In the genomic region with DNA sequence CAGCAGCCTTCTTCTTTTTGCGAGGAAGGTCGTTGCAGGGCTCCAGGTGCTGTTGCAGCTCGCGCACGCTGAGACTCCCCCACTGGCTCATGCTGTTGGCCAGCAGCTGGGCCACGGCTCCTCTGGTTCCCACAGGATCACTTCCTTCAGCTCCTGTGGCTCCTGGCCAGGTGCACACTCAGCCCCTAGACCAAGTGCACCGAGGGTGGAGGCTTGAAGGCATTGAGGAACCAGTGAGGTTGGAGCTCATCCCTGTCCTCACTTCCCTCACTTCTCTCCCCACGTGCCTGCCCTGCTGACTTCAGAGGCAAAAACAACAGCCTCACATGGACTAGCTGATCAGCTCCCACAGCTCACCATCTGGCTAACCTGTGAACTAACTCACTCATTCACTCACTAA, we compare ENCODE assay signal across 1 cellular context.
TF ChIP-seq lines count a peak whose summit lies in the region.

No MANE protein-coding gene starts in this region.

TF ChIP-seq in H1, 55 proteins besides CTCF, POLR2A, EP300 and RAD21:
- no peak for TF ChIP-seq TAF7 (optimal IDR thresholded peaks at IDR 0.05; ENCODE audit: borderline replicate concordance, low read depth, low read length)
- no peak for TF ChIP-seq SIN3A (conservative IDR thresholded peaks at IDR 0.05 in 1 of 2, IDR thresholded peaks at IDR 0.05 in 1 of 2; ENCODE audit: low read depth in 1 of 2, low read length in 2 of 2)
- TF ChIP-seq POU5F1 (IDR thresholded peaks at IDR 0.05; ENCODE audit: low read depth, low read length) = no peak
- no peak for TF ChIP-seq BRCA1 (IDR thresholded peaks at IDR 0.05; ENCODE audit: low read depth, low read length)
- TF ChIP-seq HDAC2 (IDR thresholded peaks at IDR 0.05; ENCODE audit: borderline replicate concordance in 1 of 2, low read depth in 2 of 2, low read length in 2 of 2) = no peak
- TF ChIP-seq RFX5 (IDR thresholded peaks at IDR 0.05; ENCODE audit: borderline replicate concordance, low read depth, low read length) = no peak
- TF ChIP-seq TEAD4 (IDR thresholded peaks at IDR 0.05; ENCODE audit: low read depth, low read length) = no peak
- no peak for TF ChIP-seq HDAC6 (IDR thresholded peaks at IDR 0.05; ENCODE audit: low read depth, low read length)
- no peak for TF ChIP-seq SUZ12 (IDR thresholded peaks at IDR 0.05; ENCODE audit: low read length)
- no peak for TF ChIP-seq NRF1 (IDR thresholded peaks at IDR 0.05; ENCODE audit: low read depth, low read length)
- TF ChIP-seq, protein P1, sequence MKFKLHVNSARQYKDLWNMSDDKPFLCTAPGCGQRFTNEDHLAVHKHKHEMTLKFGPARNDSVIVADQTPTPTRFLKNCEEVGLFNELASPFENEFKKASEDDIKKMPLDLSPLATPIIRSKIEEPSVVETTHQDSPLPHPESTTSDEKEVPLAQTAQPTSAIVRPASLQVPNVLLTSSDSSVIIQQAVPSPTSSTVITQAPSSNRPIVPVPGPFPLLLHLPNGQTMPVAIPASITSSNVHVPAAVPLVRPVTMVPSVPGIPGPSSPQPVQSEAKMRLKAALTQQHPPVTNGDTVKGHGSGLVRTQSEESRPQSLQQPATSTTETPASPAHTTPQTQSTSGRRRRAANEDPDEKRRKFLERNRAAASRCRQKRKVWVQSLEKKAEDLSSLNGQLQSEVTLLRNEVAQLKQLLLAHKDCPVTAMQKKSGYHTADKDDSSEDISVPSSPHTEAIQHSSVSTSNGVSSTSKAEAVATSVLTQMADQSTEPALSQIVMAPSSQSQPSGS (IDR thresholded peaks at IDR 0.05; ENCODE audit: low read length) = no peak
- TF ChIP-seq RXRA (IDR thresholded peaks at IDR 0.05; ENCODE audit: insufficient read depth, low read depth, low read length) = no peak
- TF ChIP-seq CREB1 (IDR thresholded peaks at IDR 0.05) = no peak
- no peak for TF ChIP-seq SP4 (IDR thresholded peaks at IDR 0.05; ENCODE audit: low read length)
- no peak for TF ChIP-seq POLR2AphosphoS5 (IDR thresholded peaks at IDR 0.05; ENCODE audit: low read depth, low read length)
- no peak for TF ChIP-seq CHD1 (IDR thresholded peaks at IDR 0.05; ENCODE audit: low read depth, low read length)
